ENCODE assay signal across 16 cellular contexts in genomic region chr5:134095293-134095692, GRCh38. TPM values are rescaled to one million over a fixed set of nuclear protein-coding genes. Genes with fewer than 3 reads are reported as not detected.
DNase-seq lines count a peak whose midpoint lies in the region; ATAC-seq, FAIRE-seq and TF ChIP-seq lines count a peak whose summit lies in the region.
"Had no signal": no experiment of that assay in that cellular context is flagged by ENCODE, and none has a peak within 500 bp of the region (broad histone marks: within the 10 kb centered on the region; RNA-seq: fewer than 3 reads in every experiment).

No MANE protein-coding gene starts in this region.

- H3K9me3 ChIP-seq in heart right ventricle: no peaks in the 10 kb centered on the region
- H3K9me3 ChIP-seq in KOPT-K1 (ENCODE audit: insufficient read depth, low read length, poor library complexity, severe bottlenecking): no peaks in the 10 kb centered on the region
- no peaks in the 10 kb centered on the region for H3K9me3 ChIP-seq in H1 (ENCODE audit: insufficient read depth in 2 of 2, low read depth in 1 of 2, low read length in 1 of 2)
- H3K9me3 ChIP-seq in aorta (ENCODE audit: control insufficient read depth, low read length): no peaks in the 10 kb centered on the region
- H3K9me3 ChIP-seq in tibial nerve: no peaks in the 10 kb centered on the region
- H3K9me3 ChIP-seq: Caco-2 had no signal

- no peaks in the 10 kb centered on the region for H3K23me2 ChIP-seq in H1 (ENCODE audit: low read depth, low read length)

- 77 to 79% methylated on average over 3 of the region's 3 CpGs for WGBS in heart right ventricle, 2 donors
- WGBS in H1 (ENCODE audit: extremely low coverage in 1 of 2, insufficient coverage in 1 of 2, insufficient read length in 1 of 2, insufficient replicate concordance in 2 of 2, low coverage in 1 of 2, low lambda C conversion rate in 2 of 2, missing lambda C conversion rate in 1 of 2), 2 experiments: 77% methylated on average over 3 of the region's 3 CpGs; no CpG with 5 or more reads in 1 of the 2 experiments
- WGBS in aorta, 2 donors: 21 to 29% methylated on average over 3 of the region's 3 CpGs
- WGBS in tibial nerve, 2 donors: 88% methylated on average over 3 of the region's 3 CpGs

- H2AK5ac ChIP-seq in H1 (ENCODE audit: low read depth, low read length): no peak overlapping the region

- no peak for TF ChIP-seq CTCF in heart right ventricle (IDR thresholded peaks at IDR 0.05)
- no peak for TF ChIP-seq CTCF in H1 (IDR thresholded peaks at IDR 0.05; ENCODE audit: control extremely low read depth in 1 of 3, insufficient read depth in 1 of 3, low read depth in 1 of 3, low read length in 3 of 3)
- TF ChIP-seq CTCF in tibial nerve (IDR thresholded peaks at IDR 0.05): no peak

- DNase-seq in Right ventricle myocardium superior (peak; percentile 18), heart right ventricle (no peak), H1 (ENCODE audit: low read depth in 1 of 2, low spot score in 2 of 2) (no peak), aorta (no peak), tibial nerve (ENCODE audit: low spot score in 2 of 2) (no peak)
- DNase-seq: AML-193; Caco-2; CD8-positive, alpha-beta memory T cell; DND-41; GDM1; H7 had no signal

- intact Hi-C loops in Right ventricle myocardium superior (cut with DNase I) (no loop called here), heart right ventricle (cut with DNase I) (loop anchor here in 2 of 10 donors (5.0 to 10.0 kb wide), 2 partner anchors 50 to 1557 kb away; no protein-coding TSS in a partner anchor), aorta (cut with DNase I) (loop anchor here in 1 of 2 donors (5.0 kb wide), 1 partner anchor 38 kb away; no protein-coding TSS in a partner anchor)

- CTCF ChIA-PET in H1 (lab: Charles Lee; ENCODE audit: partially characterized antibody): interaction anchor here (0.6 to 1.5 kb wide), 6 partner anchors 11 to 233 kb away, joined by 3 to 5 read pairs (median 3); no protein-coding TSS in a partner anchor

- H2BK15ac ChIP-seq in H1 (ENCODE audit: low read length): 0 out of 2 replicates have a peak overlapping the region, but pooled peaks have one; percentile 66

- H2BK5ac ChIP-seq in H1 (ENCODE audit: low read depth, low read length): no peak overlapping the region

- H3K79me1 ChIP-seq in H1 (ENCODE audit: low read depth, low read length): no peaks in the 10 kb centered on the region

- H2BK20ac ChIP-seq in H1 (ENCODE audit: low read length): no peak overlapping the region

- H3K79me2 ChIP-seq in H1 (ENCODE audit: control insufficient read depth in 1 of 2, insufficient read depth in 2 of 2, low read length in 2 of 2): no peaks in the 10 kb centered on the region

- TF ChIP-seq RAD21 in H1 (IDR thresholded peaks at IDR 0.05 in 1 of 2, conservative IDR thresholded peaks at IDR 0.05 in 1 of 2; ENCODE audit: low read depth in 2 of 2, low read length in 2 of 2): no peak

- no peak overlapping the region for H4K5ac ChIP-seq in H1 (ENCODE audit: insufficient read length, low read depth, low read length)

- H3K4me1 ChIP-seq in heart right ventricle (peaks cover 0 to 19% (median under 1%) of the 10 kb centered on the region in 9 donors), H1 (replicated peaks in 1 of 4; ENCODE audit: control insufficient read depth in 3 of 4, insufficient read depth in 4 of 4, low read length in 3 of 4) (peaks cover 6 to 16% (median 14%) of the 10 kb centered on the region in 4 experiments), aorta (ENCODE audit: control insufficient read depth in 1 of 2, insufficient read depth in 2 of 2, low read length in 2 of 2) (no peaks in the 10 kb centered on the region), tibial nerve (peaks cover 0 to 36% (median 23%) of the 10 kb centered on the region in 4 donors)

- H3K36me3 ChIP-seq in heart right ventricle (no peaks in the 10 kb centered on the region), KOPT-K1 (ENCODE audit: insufficient read depth, low read length) (no peaks in the 10 kb centered on the region), H1 (ENCODE audit: control insufficient read depth in 2 of 4, insufficient read depth in 4 of 4, low read length in 3 of 4) (no peaks in the 10 kb centered on the region), aorta (ENCODE audit: control insufficient read depth in 1 of 2, insufficient read depth in 2 of 2, low read length in 1 of 2) (no peaks in the 10 kb centered on the region), tibial nerve (no peaks in the 10 kb centered on the region)

- no peak overlapping the region; the same call in 1 of the 2 replicates for H3K18ac ChIP-seq in H1 (ENCODE audit: extremely low read depth, low read length)

- H3K4ac ChIP-seq in H1 (replicated peaks; ENCODE audit: insufficient read length, low read depth, low read length): no peak overlapping the region

- peaks cover 0 to 2% of the 10 kb centered on the region in 2 experiments for H4K20me1 ChIP-seq in H1 (replicated peaks in 1 of 2; ENCODE audit: control insufficient read depth in 1 of 2, insufficient read depth in 2 of 2, low read length in 2 of 2)

- TF ChIP-seq EP300 in H1 (IDR thresholded peaks at IDR 0.05; ENCODE audit: borderline replicate concordance in 1 of 2, low read depth in 2 of 2, low read length in 2 of 2) (no peak), tibial nerve (IDR thresholded peaks at IDR 0.05) (no peak)

- H3K27me3 ChIP-seq in heart right ventricle: peaks cover 0 to 5% (median 0%) of the 10 kb centered on the region in 7 donors
- peaks cover 2 to 14% (median 11%) of the 10 kb centered on the region in 4 experiments; a peak in 6 of 7 replicates for H3K27me3 ChIP-seq in H1 (replicated peaks in 1 of 4; ENCODE audit: control insufficient read depth in 3 of 4, extremely low read depth in 1 of 4, insufficient read depth in 3 of 4, low read length in 3 of 4)
- H3K27me3 ChIP-seq in aorta (ENCODE audit: control insufficient read depth in 1 of 2, insufficient read depth in 2 of 2, low read length in 1 of 2): no peaks in the 10 kb centered on the region
- H3K27me3 ChIP-seq in tibial nerve: no peaks in the 10 kb centered on the region

- no peak overlapping the region for H3K27ac ChIP-seq in heart right ventricle
- H3K27ac ChIP-seq in KOPT-K1 (ENCODE audit: low read depth, low read length, poor library complexity, severe bottlenecking): peak overlapping the region; percentile 78
- H3K27ac ChIP-seq in H1 (ENCODE audit: low read depth, low read length): no peak overlapping the region
- H3K27ac ChIP-seq in aorta (ENCODE audit: low read depth in 1 of 2, low read length in 2 of 2): no peak overlapping the region
- H3K27ac ChIP-seq in tibial nerve: no peak overlapping the region
- H3K27ac ChIP-seq: 22Rv1, C4-2B had no signal

- H2AFZ ChIP-seq in H1 (ENCODE audit: low read length): no peak overlapping the region

- H4K8ac ChIP-seq in H1 (ENCODE audit: extremely low read depth, insufficient read depth, low read length): no peak overlapping the region; the same call in 1 of the 2 replicates

- no peak for ATAC-seq in Right ventricle myocardium superior (ENCODE audit: poor library complexity)
- no peak for ATAC-seq in heart right ventricle
- ATAC-seq in aorta (ENCODE audit: low FRiP score): peak; percentile 5
- no peak for ATAC-seq in GM19397 (IDR thresholded peaks at IDR 0.05; ENCODE audit: unreplicated experiment)
- ATAC-seq in GM18907 (IDR thresholded peaks at IDR 0.05; ENCODE audit: unreplicated experiment): no peak

- no peak overlapping the region for H3K23ac ChIP-seq in H1 (ENCODE audit: insufficient read length)

- H2BK12ac ChIP-seq in H1 (ENCODE audit: low read depth, low read length): no peak overlapping the region

- no peak for FAIRE-seq in H1 (lab: Jason Lieb, UNC)

- no peak overlapping the region for H3K56ac ChIP-seq in H1 (replicated peaks; ENCODE audit: insufficient read length, low read depth, low read length)

- POLR2A ChIA-PET in H1 (lab: Charles Lee; ENCODE audit: partially characterized antibody): no interaction called here

- H3K4me3 ChIP-seq in heart right ventricle (no peak overlapping the region), H1 (ENCODE audit: extremely low read depth in 1 of 4, insufficient read depth in 2 of 4, low read depth in 3 of 4, low read length in 4 of 4) (no peak overlapping the region), aorta (ENCODE audit: low read length in 2 of 2) (no peak overlapping the region), tibial nerve (no peak overlapping the region)

- H3K14ac ChIP-seq in H1 (ENCODE audit: insufficient read length): no peak overlapping the region

- no peak for TF ChIP-seq POLR2A in H1 (IDR thresholded peaks at IDR 0.05; ENCODE audit: control extremely low read depth in 1 of 2, low read depth in 2 of 2, low read length in 2 of 2)
- TF ChIP-seq POLR2A in tibial nerve (IDR thresholded peaks at IDR 0.05): no peak

- H4K91ac ChIP-seq in H1 (replicated peaks; ENCODE audit: insufficient read length, low read length): no peak overlapping the region

- no peak overlapping the region for H2BK120ac ChIP-seq in H1 (replicated peaks; ENCODE audit: low read depth, low read length)

- no peak overlapping the region for H3K9ac ChIP-seq in H1 (replicated peaks in 1 of 4; ENCODE audit: extremely low read depth in 1 of 4, low read depth in 3 of 4, low read length in 3 of 4)

- no peak overlapping the region for H3K4me2 ChIP-seq in H1 (ENCODE audit: insufficient read depth in 1 of 2, low read depth in 2 of 2, low read length in 2 of 2)

TF ChIP-seq in H1, 55 proteins besides CTCF, POLR2A, EP300 and RAD21 (continues in another document):
- TF ChIP-seq E2F6 (IDR thresholded peaks at IDR 0.05) (no peak), TEAD4 (IDR thresholded peaks at IDR 0.05; ENCODE audit: low read depth, low read length) (no peak), HDAC6 (IDR thresholded peaks at IDR 0.05; ENCODE audit: low read depth, low read length) (no peak)

RNA-seq across cellular contexts. Expression of gene TCF7, which starts 19.2 kb away (rescaled TPM):
- total RNA-seq in Right ventricle myocardium superior (2.2 TPM), heart right ventricle (1 to 10 TPM in 9 of 10 donors, under 1 TPM in 1; 0.42 to 5.9 (median 2.0) TPM), aorta (1 to 10 TPM; 1.6 to 4.4 TPM), tibial nerve (10 to 100 TPM in 1 of 4 donors, 1 to 10 TPM in 3; 2.5 to 13.2 (median 6.6) TPM)
- polyA plus RNA-seq in heart right ventricle (1 to 10 TPM; 1.0 TPM), H1 (2011; rRNA removed) (4.7 and 5.7 TPM in 2 replicates), aorta (1 to 10 TPM in 1 of 2 donors, under 1 TPM in 1; 0.54 to 2.8 TPM)
- total RNA-seq in H1 (2021; fragmentation: NEBNext Ultra II Directional; extraction: Animal tissue kit (Norgen Biotek cat#: 25700)): 6.8 and 8.5 TPM in 2 replicates
- 4.2 TPM for polyA plus RNA-seq in H1 (2011; cell fraction: cytosol; rRNA removed)
- 10.6 TPM for polyA plus RNA-seq in H1 (2011; cell fraction: nucleus; rRNA removed)
- polyA plus RNA-seq in H1 (2012, experiment 1 of 2): 6.8 to 10.4 TPM (median 8.2 TPM) in 4 replicates
- 4.8 TPM for polyA plus RNA-seq in H1 (2012, experiment 2 of 2)
- 6.7 TPM for polyA plus RNA-seq in H1 (2013, experiment 1 of 2)
- polyA plus RNA-seq in H1 (2013, experiment 2 of 2): 7.1 TPM
- 8.4 and 9.1 TPM in 2 replicates for polyA minus RNA-seq in H1 (2011; rRNA and poly(A)+ RNA removed)
- 8.4 TPM for polyA minus RNA-seq in H1 (2011; cell fraction: cytosol; rRNA and poly(A)+ RNA removed)
- 21.1 TPM for polyA minus RNA-seq in H1 (2011; cell fraction: nucleus; rRNA and poly(A)+ RNA removed)
